Comparison of ENCODE assay signal across 8 cellular contexts in genomic region chr11:76207642-76208378, GRCh38. TPM values are rescaled to one million over a fixed set of nuclear protein-coding genes. Genes with fewer than 3 reads are reported as not detected.
A peak's percentile ranks its signal among the peaks of the same experiment; 100 is the strongest.
DNase-seq lines count a peak whose midpoint lies in the region; ATAC-seq, FAIRE-seq and TF ChIP-seq lines count a peak whose summit lies in the region.

No MANE protein-coding gene starts in this region.

- H3K4me1 ChIP-seq in SK-N-SH (ENCODE audit: control insufficient read depth in 1 of 2, insufficient read depth in 2 of 2, low read depth in 1 of 2, low read length in 1 of 2) (peaks cover 0 to 37% of the 10 kb centered on the region in 2 experiments; a peak in 1 of 4 replicates), pancreas (no peaks in the 10 kb centered on the region), thymus (ENCODE audit: control insufficient read depth, insufficient read depth, low read length) (peaks cover 19% of the 10 kb centered on the region)

- TF ChIP-seq RAD21 in SK-N-SH (IDR thresholded peaks at IDR 0.05; ENCODE audit: low read length) = peak; percentile 76

- H3F3A ChIP-seq in SK-N-SH (replicated peaks; ENCODE audit: insufficient read depth) = no peaks in the 10 kb centered on the region

- intact Hi-C loops in Right ventricle myocardium inferior (cut with DNase I) (loop anchor here (1.0 to 10.0 kb wide), 5 partner anchors 110 to 467 kb away; partner anchors contain the start of genes EMSY and LRRC32), pancreas (cut with DNase I) (loop anchor here in 1 of 3 donors (10.0 kb wide), 2 partner anchors 107 to 307 kb away; no protein-coding TSS in a partner anchor)

- DNase-seq in AML-193 (lab: John Stamatoyannopoulos, UW) = peak; percentile 60 to 66
- DNase-seq in MV-4-11 (lab: John Stamatoyannopoulos, UW) = peak; percentile 60
- peak; percentile 94 for DNase-seq in SK-N-SH
- peak; percentile 90 for DNase-seq in Right ventricle myocardium inferior (ENCODE audit: missing footprints)
- DNase-seq in pancreas = peak; percentile 67 to 96 (median 84)

- H3K4me1 Mint-ChIP-seq in activated naive CD4-positive, alpha-beta T cell treated with anti-CD3 and anti-CD28 coated beads, Interleukin-2, amount 50 U/mL, for 24 hours = peaks cover 16% of the 10 kb centered on the region

- no peaks in the 10 kb centered on the region for H3K9me2 ChIP-seq in SK-N-SH

- H3K4me3 ChIP-seq in SK-N-SH (ENCODE audit: low read depth in 2 of 2, low read length in 1 of 2) (peak overlapping the region; percentile 57 to 68), pancreas (peak overlapping the region; percentile 45 to 78 (median 64)), thymus (ENCODE audit: low read length) (peak overlapping the region; percentile 56)

- no peaks in the 10 kb centered on the region for H3K79me2 ChIP-seq in SK-N-SH (ENCODE audit: insufficient read depth)

- peak; percentile 88 for TF ChIP-seq CTCF in SK-N-SH (IDR thresholded peaks at IDR 0.05)
- TF ChIP-seq CTCF in pancreas (IDR thresholded peaks at IDR 0.05) = peak; percentile 91 to 98 (median 96)

- H3K9me3 Mint-ChIP-seq in activated naive CD4-positive, alpha-beta T cell treated with anti-CD3 and anti-CD28 coated beads, Interleukin-2, amount 50 U/mL, for 24 hours = no peaks in the 10 kb centered on the region

- POLR2A ChIA-PET in SK-N-SH (lab: Yijun Ruan, JAX) = interaction anchor here (0.6 to 0.9 kb wide), 2 partner anchors 109 to 111 kb away, joined by 3 read pairs; no protein-coding TSS in a partner anchor

- no peak for TF ChIP-seq EP300 in SK-N-SH (IDR thresholded peaks at IDR 0.05; ENCODE audit: borderline replicate concordance in 1 of 2, low read depth in 1 of 2, low read length in 1 of 2)

- H3K27ac Mint-ChIP-seq in activated naive CD4-positive, alpha-beta T cell treated with anti-CD3 and anti-CD28 coated beads, Interleukin-2, amount 50 U/mL, for 24 hours = no peak overlapping the region

- no peaks in the 10 kb centered on the region for H3K36me3 Mint-ChIP-seq in activated naive CD4-positive, alpha-beta T cell treated with anti-CD3 and anti-CD28 coated beads, Interleukin-2, amount 50 U/mL, for 24 hours

- CTCF ChIA-PET in SK-N-SH (lab: Yijun Ruan, JAX) = interaction anchor here (0.6 to 9.7 kb wide), 80 partner anchors 8 to 778 kb away, joined by 3 to 328 read pairs (median 5); no protein-coding TSS in a partner anchor

- ATAC-seq in GM19397 (IDR thresholded peaks at IDR 0.05; ENCODE audit: unreplicated experiment) (peak; percentile 43), Right ventricle myocardium inferior (peak; percentile 80), pancreas (peak; percentile 73 to 86 (median 76))

- no peak overlapping the region for H3K27ac ChIP-seq in SK-N-SH (ENCODE audit: low read depth in 2 of 2, low read length in 1 of 2)
- peak overlapping the region in 3 of 4 donors; percentile 66 to 89 (median 85) for H3K27ac ChIP-seq in pancreas
- H3K27ac ChIP-seq in thymus (ENCODE audit: low read depth) = no peak overlapping the region

- H3K36me3 ChIP-seq in SK-N-SH (replicated peaks in 1 of 2; ENCODE audit: control insufficient read depth in 1 of 2, insufficient read depth in 2 of 2, low read length in 1 of 2) = no peaks in the 10 kb centered on the region
- no peaks in the 10 kb centered on the region for H3K36me3 ChIP-seq in pancreas
- H3K36me3 ChIP-seq in thymus (ENCODE audit: control insufficient read depth, insufficient read depth) = no peaks in the 10 kb centered on the region

- WGBS in SK-N-SH (ENCODE audit: low lambda C conversion rate) = under 1% methylated on average over 23 of the region's 54 CpGs
- 1% methylated on average over 45 to 54 of the region's 54 CpGs for WGBS in pancreas, 2 donors
- WGBS in thymus = 1% methylated on average over 54 of the region's 54 CpGs

- no peaks in the 10 kb centered on the region for H4K20me1 ChIP-seq in SK-N-SH (ENCODE audit: insufficient read depth)

- H3K9ac ChIP-seq in SK-N-SH = no peak overlapping the region

- H3K27me3 ChIP-seq in SK-N-SH (ENCODE audit: insufficient read depth) (peaks cover 10% of the 10 kb centered on the region), pancreas (no peaks in the 10 kb centered on the region), thymus (ENCODE audit: control insufficient read depth, insufficient read depth) (peaks cover 87% of the 10 kb centered on the region)

- peak overlapping the region; percentile 90 for H2AFZ ChIP-seq in SK-N-SH (ENCODE audit: low read depth)

- H3K27me3 Mint-ChIP-seq in activated naive CD4-positive, alpha-beta T cell treated with anti-CD3 and anti-CD28 coated beads, Interleukin-2, amount 50 U/mL, for 24 hours = peaks cover 34% of the 10 kb centered on the region

- H3K9me3 ChIP-seq in SK-N-SH (no peaks in the 10 kb centered on the region), pancreas (no peaks in the 10 kb centered on the region), thymus (ENCODE audit: control insufficient read depth) (peaks cover 2% of the 10 kb centered on the region)

- peak overlapping the region; percentile 85 for H3K4me3 Mint-ChIP-seq in activated naive CD4-positive, alpha-beta T cell treated with anti-CD3 and anti-CD28 coated beads, Interleukin-2, amount 50 U/mL, for 24 hours

- no peak for FAIRE-seq in pancreas (lab: Jason Lieb, UNC)

- H3K4me2 ChIP-seq in SK-N-SH = peak overlapping the region; percentile 90

TF ChIP-seq in SK-N-SH, 30 proteins besides CTCF, POLR2A, EP300 and RAD21:
- TF ChIP-seq RCOR1 (IDR thresholded peaks at IDR 0.05; ENCODE audit: low read length) = peak; percentile 50; the same call in 1 of the 2 replicates
- TF ChIP-seq MAX (IDR thresholded peaks at IDR 0.05; ENCODE audit: low read depth) = peak; percentile 78; the same call in 1 of the 2 replicates
- no peak for TF ChIP-seq FOXM1 (IDR thresholded peaks at IDR 0.05; ENCODE audit: low read depth)
- 0 out of 2 replicates have a peak, but pooled peaks have one; percentile 24 for TF ChIP-seq MXI1 (IDR thresholded peaks at IDR 0.05; ENCODE audit: low read depth, low read length)
- peak; percentile 83 for TF ChIP-seq SMC3 (IDR thresholded peaks at IDR 0.05; ENCODE audit: low read depth, low read length)
- TF ChIP-seq SIN3A (IDR thresholded peaks at IDR 0.05; ENCODE audit: borderline replicate concordance, low read depth, low read length) = 0 out of 2 replicates have a peak, but pooled peaks have one; percentile 35
- TF ChIP-seq JUND (IDR thresholded peaks at IDR 0.05) = no peak
- no peak for TF ChIP-seq ELF1 (IDR thresholded peaks at IDR 0.05)
- TF ChIP-seq EZH2phosphoT487 (IDR thresholded peaks at IDR 0.05; ENCODE audit: borderline replicate concordance, low read depth) = no peak

RNA-seq across cellular contexts. Expression of gene WNT11, which starts 1.5 kb away (rescaled TPM):
- polyA plus RNA-seq in SK-N-SH (2012; rRNA removed) (0.43 and 0.70 TPM in 2 replicates), pancreas (10 to 100 TPM in 1 of 2 donors, 1 to 10 TPM in 1; 5.4 to 30.5 TPM), thymus (1.1 TPM)
- 0.21 and 0.33 TPM in 2 replicates for polyA plus RNA-seq in SK-N-SH (2012; cell fraction: cytosol; rRNA removed)
- polyA plus RNA-seq in SK-N-SH (2012; cell fraction: nucleus; rRNA removed) = 0.74 and 0.83 TPM in 2 replicates
- total RNA-seq in Right ventricle myocardium inferior (18.2 TPM), pancreas (1 to 10 TPM; 2.6 to 9.3 (median 6.2) TPM)

Comparison
In these comparisons a context has a peak if more than half of its experiments do, and no peak if none do; other contexts are left out.
1. H3K27ac ChIP-seq: peak in pancreas (3 of 4); none in SK-N-SH (0 of 2) and thymus (single experiment).
2. Peak in every context shown above with its lines, with median percentiles within 50 percentile points of each other: DNase-seq, ATAC-seq and H3K4me3 ChIP-seq.